ENCODE assay signal across 1 cellular context in genomic region chr10:30781571-30782542, GRCh38.
TF ChIP-seq lines count a peak whose summit lies in the region.

No MANE protein-coding gene starts in this region.

TF ChIP-seq in GM23338, 12 proteins besides CTCF, POLR2A, EP300 and RAD21 (continued from another document):
- TF ChIP-seq ZNF114 (CRISPR knock-in tag; IDR thresholded peaks at IDR 0.05), result no peak
- no peak for TF ChIP-seq EZH2 (IDR thresholded peaks at IDR 0.05; ENCODE audit: low read depth, unreplicated experiment)
